18 cellular contexts compared by ENCODE assay signal in the genomic region with DNA sequence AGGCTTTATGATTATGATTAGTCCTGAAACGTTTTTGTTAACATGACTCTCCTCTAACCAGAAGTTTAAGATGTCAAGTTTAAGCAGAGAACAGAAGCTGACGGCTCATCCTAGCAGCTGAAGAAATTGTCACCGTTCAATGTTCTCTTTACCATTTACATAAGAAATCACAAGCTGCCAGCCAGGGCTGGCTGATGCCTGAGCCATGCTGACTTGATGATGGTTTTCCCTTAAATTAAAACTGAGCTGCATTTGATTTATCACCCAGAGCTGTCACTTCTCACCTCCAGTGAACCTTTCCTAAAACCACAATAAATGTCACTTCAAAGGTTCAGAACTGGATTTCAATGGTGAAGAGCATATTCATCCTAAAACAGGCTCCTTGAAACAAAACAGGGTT.
"Had no signal": no experiment of that assay in that cellular context is flagged by ENCODE, and none has a peak within 500 bp of the region (broad histone marks: within the 10 kb centered on the region; RNA-seq: fewer than 3 reads in every experiment).

No MANE protein-coding gene starts in this region.

- H2AFZ ChIP-seq: neural progenitor cell, parathyroid adenoma had no signal

- H3K27me3 ChIP-seq: colonic mucosa, gastrocnemius medialis, neural progenitor cell, sigmoid colon, testis, tibial artery had no signal

- H3K9ac ChIP-seq: neural progenitor cell, parathyroid adenoma had no signal

- H3K27ac ChIP-seq: colonic mucosa, epithelial cell of prostate, gastrocnemius medialis, neural progenitor cell, parathyroid adenoma, sigmoid colon, testis, tibial artery had no signal

- H3K36me3 ChIP-seq: colonic mucosa, gastrocnemius medialis, neural progenitor cell, sigmoid colon, tibial artery had no signal

- H3K4me3 ChIP-seq: colonic mucosa, gastrocnemius medialis, lung, neural progenitor cell, sigmoid colon, testis, tibial artery had no signal

- H3K4me2 ChIP-seq: neural progenitor cell had no signal

- H3K4me1 ChIP-seq: colonic mucosa, gastrocnemius medialis, parathyroid adenoma, sigmoid colon, testis, tibial artery had no signal

- H3K79me2 ChIP-seq: parathyroid adenoma had no signal

- DNase-seq: colonic mucosa; effector CD8-positive, alpha-beta T cell; endodermal cell; foreskin fibroblast; gastrocnemius medialis; natural killer cell; right cardiac atrium; sigmoid colon; stimulated activated CD4-positive, alpha-beta T cell treated with anti-CD3 and anti-CD28 coated beads, Interleukin-2, amount 100 ng/mL, for 24 hours; stimulated activated CD4-positive, alpha-beta T cell treated with anti-CD3 and anti-CD28 coated beads, Interleukin-4, amount 100 ng/mL, for 24 hours; stimulated activated naive CD8-positive, alpha-beta T cell treated with anti-CD3 and anti-CD28 coated beads, Interleukin-15, Interleukin-2, amounts not matched to agents 100 U/mL and 50 U/mL, for 24 hours; substantia nigra; testis; tibial artery had no signal

- H3K9me3 ChIP-seq: colonic mucosa, gastrocnemius medialis, sigmoid colon, testis, tibial artery had no signal
